ENCODE assay signal across 8 cellular contexts in the genomic region with DNA sequence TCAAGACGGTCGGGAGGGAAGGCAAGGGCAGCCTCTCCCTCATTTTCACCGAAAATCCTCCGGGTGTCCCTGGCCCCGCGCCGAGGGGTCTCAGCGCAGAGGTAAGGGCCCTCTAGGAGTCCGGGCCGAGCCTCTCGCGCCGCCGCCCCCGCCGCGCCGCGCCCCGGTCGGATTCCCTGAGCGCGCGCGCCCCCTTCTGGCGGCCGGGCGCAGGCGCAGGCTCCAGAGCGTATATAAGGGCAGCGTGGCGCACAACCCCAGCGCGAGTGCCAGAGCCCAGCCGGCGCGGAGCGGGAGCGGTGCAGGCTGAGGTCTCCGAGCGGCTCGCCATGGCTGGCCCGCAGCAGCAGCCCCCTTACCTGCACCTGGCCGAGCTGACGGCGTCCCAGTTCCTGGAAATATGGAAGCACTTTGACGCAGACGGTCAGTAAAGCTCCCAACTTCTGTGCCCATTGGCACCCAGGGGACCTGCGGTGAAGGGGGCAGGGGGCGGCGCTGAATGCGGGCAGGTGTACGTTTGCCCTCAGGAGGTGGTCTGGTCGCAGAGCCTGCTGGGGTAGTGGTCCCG. TPM values are rescaled to one million over a fixed set of nuclear protein-coding genes. Genes with fewer than 3 reads are reported as not detected.
A peak's percentile ranks its signal among the peaks of the same experiment; 100 is the strongest.
DNase-seq lines count a peak whose midpoint lies in the region; ATAC-seq and TF ChIP-seq lines count a peak whose summit lies in the region.

A gene with protein sequence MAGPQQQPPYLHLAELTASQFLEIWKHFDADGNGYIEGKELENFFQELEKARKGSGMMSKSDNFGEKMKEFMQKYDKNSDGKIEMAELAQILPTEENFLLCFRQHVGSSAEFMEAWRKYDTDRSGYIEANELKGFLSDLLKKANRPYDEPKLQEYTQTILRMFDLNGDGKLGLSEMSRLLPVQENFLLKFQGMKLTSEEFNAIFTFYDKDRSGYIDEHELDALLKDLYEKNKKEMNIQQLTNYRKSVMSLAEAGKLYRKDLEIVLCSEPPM (plus strand): TSS at position 260 of the 568 bp plus-strand sequence. CDS start 70 bp downstream, at position 330.

- H3K36me3 ChIP-seq in endodermal cell (ENCODE audit: control insufficient read depth, insufficient read depth, low read length): no peaks in the 10 kb centered on the region

- CTCF ChIA-PET in activated CD8-positive, alpha-beta memory T cell treated with anti-CD3 and anti-CD28 coated beads, Interleukin-2, amount 10 ng/mL, durations not matched to agents 7 days and 5 days (lab: Charles Lee): interaction anchor here (0.6 to 2.0 kb wide), 7 partner anchors 9 to 74 kb away, joined by 3 to 6 read pairs (median 5); no protein-coding TSS in a partner anchor

- no peak within 1 kb of the TSS for H3K4me3 Mint-ChIP-seq in activated CD8-positive, alpha-beta memory T cell treated with anti-CD3 and anti-CD28 coated beads, Interleukin-2, amount 10 ng/mL, durations not matched to agents 7 days and 5 days
- H3K4me3 Mint-ChIP-seq in endodermal cell: peak within 1 kb of the TSS; percentile 40

- peak within 1 kb of the TSS; percentile 52 for H3K4me3 ChIP-seq in endodermal cell (ENCODE audit: low read length)

- 3 to 4% methylated on average over 41 to 55 of the region's 55 CpGs for WGBS in endodermal cell (ENCODE audit: insufficient coverage in 1 of 2, insufficient read length in 1 of 2), 2 experiments

- no peak within 1 kb of the TSS for H3K27ac Mint-ChIP-seq in activated CD8-positive, alpha-beta memory T cell treated with anti-CD3 and anti-CD28 coated beads, Interleukin-2, amount 10 ng/mL, durations not matched to agents 7 days and 5 days
- H3K27ac Mint-ChIP-seq in endodermal cell: no peak within 1 kb of the TSS

- H3K36me3 Mint-ChIP-seq in activated CD8-positive, alpha-beta memory T cell treated with anti-CD3 and anti-CD28 coated beads, Interleukin-2, amount 10 ng/mL, durations not matched to agents 7 days and 5 days: no peaks in the 10 kb centered on the region
- H3K36me3 Mint-ChIP-seq in endodermal cell (ENCODE audit: low read depth): no peaks in the 10 kb centered on the region

- ATAC-seq in HG02973 (IDR thresholded peaks at IDR 0.05; ENCODE audit: unreplicated experiment): peak; percentile 83
- peak; percentile 90 for ATAC-seq in activated CD8-positive, alpha-beta memory T cell treated with anti-CD3 and anti-CD28 coated beads, Interleukin-2, amount 10 ng/mL, durations not matched to agents 7 days and 5 days

- H3K27me3 ChIP-seq in endodermal cell (ENCODE audit: control insufficient read depth, insufficient read depth, low read length, poor library complexity, severe bottlenecking): peaks cover 61% of the 10 kb centered on the region

- in situ Hi-C loops in GM13976 (cut with MboI; ENCODE audit: low sequenced_read_pairs, unreplicated experiment): no loop called here

- H3K4me1 ChIP-seq in endodermal cell (ENCODE audit: control insufficient read depth, insufficient read depth, low read length): no peaks in the 10 kb centered on the region

- no peaks in the 10 kb centered on the region for H3K9me3 ChIP-seq in endodermal cell (ENCODE audit: control insufficient read depth, low read length)

- TF ChIP-seq CTCF in GM13976 (IDR thresholded peaks at IDR 0.05; ENCODE audit: borderline replicate concordance, control extremely low read depth, extremely low read depth, insufficient read depth, missing control alignments): peak; percentile 100
- peak; percentile 98 for TF ChIP-seq CTCF in endodermal cell (conservative IDR thresholded peaks at IDR 0.05)

- H3K27me3 Mint-ChIP-seq in activated CD8-positive, alpha-beta memory T cell treated with anti-CD3 and anti-CD28 coated beads, Interleukin-2, amount 10 ng/mL, durations not matched to agents 7 days and 5 days: peaks cover 24% of the 10 kb centered on the region
- H3K27me3 Mint-ChIP-seq in endodermal cell (ENCODE audit: insufficient read depth): peaks cover 73% of the 10 kb centered on the region

- H3K4me1 Mint-ChIP-seq in activated CD8-positive, alpha-beta memory T cell treated with anti-CD3 and anti-CD28 coated beads, Interleukin-2, amount 10 ng/mL, durations not matched to agents 7 days and 5 days: peaks cover 2% of the 10 kb centered on the region
- peaks cover 2% of the 10 kb centered on the region for H3K4me1 Mint-ChIP-seq in endodermal cell

- no peak within 1 kb of the TSS for H3K9ac ChIP-seq in endodermal cell (ENCODE audit: extremely low read depth, low read length, poor library complexity, severe bottlenecking)

- H3K9me3 Mint-ChIP-seq in activated CD8-positive, alpha-beta memory T cell treated with anti-CD3 and anti-CD28 coated beads, Interleukin-2, amount 10 ng/mL, durations not matched to agents 7 days and 5 days (ENCODE audit: low read depth): no peaks in the 10 kb centered on the region
- H3K9me3 Mint-ChIP-seq in endodermal cell: no peaks in the 10 kb centered on the region

- DNase-seq in 8988T: peak; percentile 93
- peak; percentile 92 for DNase-seq in GM13976 (ENCODE audit: low spot score)
- DNase-seq in NCI-H2227 treated with DMSO at 0.1 percent for 48 hours (lab: John Stamatoyannopoulos, UW): peak; percentile 34
- peak; percentile 63 for DNase-seq in activated CD8-positive, alpha-beta memory T cell treated with anti-CD3 and anti-CD28 coated beads, Interleukin-2, amount 10 ng/mL, durations not matched to agents 7 days and 5 days
- peak; percentile 92 for DNase-seq in endodermal cell
- peak; percentile 64 for DNase-seq in mucosa of gallbladder (ENCODE audit: low spot score)
- peak; percentile 7 to 30 for DNase-seq in stimulated activated CD8-positive, alpha-beta memory T cell treated with anti-CD3 and anti-CD28 coated beads, Interleukin-4, amount 100 ng/mL, for 4 hours (ENCODE audit: low read depth in 2 of 2, low spot score in 1 of 2)

- no peak within 1 kb of the TSS for H3K27ac ChIP-seq in endodermal cell (ENCODE audit: low read depth, low read length)

RNA-seq across cellular contexts. Expression of the gene that starts here (rescaled TPM):
- total RNA-seq in activated CD8-positive, alpha-beta memory T cell treated with anti-CD3 and anti-CD28 coated beads, Interleukin-2, amount 10 ng/mL, durations not matched to agents 7 days and 5 days: not detected
- total RNA-seq in endodermal cell (1 to 10 TPM in 1 of 2 donors, not detected in 1; 1.8 TPM), mucosa of gallbladder (0.81 TPM)
- polyA plus RNA-seq in endodermal cell (2013, experiment 1 of 2): 5.6 TPM
- polyA plus RNA-seq in endodermal cell (2013, experiment 2 of 2): 7.4 TPM

Comparison
In these comparisons a context has a peak if more than half of its experiments do, and no peak if none do; other contexts are left out.
1. Peak in DNase-seq and ATAC-seq in activated CD8-positive, alpha-beta memory T cell treated with anti-CD3 and anti-CD28 coated beads, Interleukin-2, amount 10 ng/mL, durations not matched to agents 7 days and 5 days; RNA of the gene not detected or under 1 TPM.
2. Peak in DNase-seq in mucosa of gallbladder; RNA of the gene not detected or under 1 TPM.
3. DNase-seq: peak in every context shown above with its lines; median percentile 93 in 8988T; 92 in GM13976; 92 in endodermal cell; 64 in mucosa of gallbladder; 63 in activated CD8-positive, alpha-beta memory T cell treated with anti-CD3 and anti-CD28 coated beads, Interleukin-2, amount 10 ng/mL, durations not matched to agents 7 days and 5 days; 34 in NCI-H2227 treated with DMSO at 0.1 percent for 48 hours; 18 in stimulated activated CD8-positive, alpha-beta memory T cell treated with anti-CD3 and anti-CD28 coated beads, Interleukin-4, amount 100 ng/mL, for 4 hours.